ENCODE assay signal across 8 cellular contexts in genomic region chr22:19085233-19086043, GRCh38. TPM values are rescaled to one million over a fixed set of nuclear protein-coding genes. Genes with fewer than 3 reads are reported as not detected.
DNase-seq lines count a peak whose midpoint lies in the region; ATAC-seq and TF ChIP-seq lines count a peak whose summit lies in the region.

No MANE protein-coding gene starts in this region.

- H3K36me3 ChIP-seq in OCI-LY3 (replicated peaks; ENCODE audit: low read depth, low read length) (peaks cover 29% of the 10 kb centered on the region), esophagus (ENCODE audit: control insufficient read depth in 2 of 2, insufficient read depth in 2 of 2, low read length in 1 of 2) (peaks cover 0 to 9% of the 10 kb centered on the region in 2 donors), neutrophil (peaks cover 26% of the 10 kb centered on the region)

- H3K4me3 ChIP-seq in HFF-Myc (replicated peaks; ENCODE audit: low read depth, low read length) (no peak overlapping the region), OCI-LY3 (ENCODE audit: low read length) (no peak overlapping the region), esophagus (ENCODE audit: low read depth in 1 of 2, low read length in 2 of 2) (no peak overlapping the region), neutrophil (ENCODE audit: low read depth in 1 of 2, low read length in 1 of 2) (peak overlapping the region; percentile 54 to 58)

- no peaks in the 10 kb centered on the region for H3K9me3 ChIP-seq in OCI-LY3 (ENCODE audit: insufficient read depth, low read length)
- H3K9me3 ChIP-seq in esophagus (ENCODE audit: control insufficient read depth in 2 of 2, insufficient read depth in 1 of 2, low read depth in 1 of 2, low read length in 1 of 2) = no peaks in the 10 kb centered on the region
- no peaks in the 10 kb centered on the region for H3K9me3 ChIP-seq in neutrophil

- 17 to 40% methylated on average over 1 of the region's 1 CpG for WGBS in esophagus, 2 donors

- H3K27me3 ChIP-seq in OCI-LY3 (ENCODE audit: low read depth, low read length) (no peaks in the 10 kb centered on the region), esophagus (ENCODE audit: control insufficient read depth in 1 of 2, insufficient read depth in 2 of 2, low read length in 2 of 2) (no peaks in the 10 kb centered on the region), neutrophil (no peaks in the 10 kb centered on the region)

- peak; percentile 43 for DNase-seq in EH (ENCODE audit: low read depth)
- DNase-seq in HFF-Myc (ENCODE audit: extremely low read depth, low read depth) = no peak
- no peak for DNase-seq in activated gamma-delta T cell treated with Interleukin-2 at 50 U/mL for 16 hours
- DNase-seq in NCI-H146 treated with DMSO at 0.1 percent for 48 hours (lab: John Stamatoyannopoulos, UW; ENCODE audit: unreplicated experiment) = no peak

- peak overlapping the region; percentile 49 for H3K4me2 ChIP-seq in OCI-LY3 (ENCODE audit: low read length)

- H4K20me1 ChIP-seq in OCI-LY3 (ENCODE audit: insufficient read depth, low read length) = peaks cover 19% of the 10 kb centered on the region

- H3K9ac ChIP-seq in OCI-LY3 (ENCODE audit: low read length) = no peak overlapping the region

- peaks cover 8% of the 10 kb centered on the region for H3K79me2 ChIP-seq in OCI-LY3 (ENCODE audit: low read length)

- TF ChIP-seq CTCF in HFF-Myc (IDR thresholded peaks at IDR 0.05; ENCODE audit: low read depth, low read length, missing control alignments) (peak; percentile 54), OCI-LY3 (IDR thresholded peaks at IDR 0.05; ENCODE audit: low read depth, low read length) (peak; percentile 53), neutrophil (IDR thresholded peaks at IDR 0.05) (no peak)

- H3K27ac ChIP-seq in OCI-LY3 (ENCODE audit: low read length) (peak overlapping the region; percentile 29; the same call in 1 of the 2 replicates), esophagus (ENCODE audit: low read depth in 2 of 2, low read length in 1 of 2) (peak overlapping the region; percentile 33 to 39), neutrophil (peak overlapping the region; percentile 96)

- H2AFZ ChIP-seq in OCI-LY3 (ENCODE audit: low read depth, low read length) = no peak overlapping the region

- H3K4me1 ChIP-seq in OCI-LY3 (ENCODE audit: low read length) (peaks cover 15% of the 10 kb centered on the region), esophagus (ENCODE audit: control insufficient read depth in 2 of 2, insufficient read depth in 2 of 2, low read length in 1 of 2) (peaks cover 0 to 12% of the 10 kb centered on the region in 2 donors), neutrophil (ENCODE audit: control insufficient read depth in 1 of 2, insufficient read depth in 1 of 2, low read depth in 1 of 2, low read length in 1 of 2) (peaks cover 58 to 65% of the 10 kb centered on the region in 2 experiments)

- no peak for ATAC-seq in HG03521 (IDR thresholded peaks at IDR 0.05; ENCODE audit: unreplicated experiment)

RNA-seq across cellular contexts. Expression of gene DGCR2, which starts 36.8 kb away (rescaled TPM):
- polyA plus RNA-seq in esophagus = 10 to 100 TPM; 32.2 to 32.9 TPM

RNA-seq across cellular contexts. Expression of gene TSSK2, which starts 45.7 kb away (rescaled TPM):
- under 1 TPM; 0.05 to 0.06 TPM for polyA plus RNA-seq in esophagus

RNA-seq across cellular contexts. Expression of gene ESS2, which starts 59.0 kb away (rescaled TPM):
- 10 to 100 TPM; 11.9 to 13.4 TPM for polyA plus RNA-seq in esophagus

Comparison
In these comparisons a context has a peak if more than half of its experiments do, and no peak if none do; other contexts are left out.
1. H3K4me3 ChIP-seq: peak in neutrophil (2 of 2); none in HFF-Myc (single experiment), OCI-LY3 (single experiment) and esophagus (0 of 2).
2. H3K27ac ChIP-seq: peak in every context shown above with its lines; median percentile 96 in neutrophil; 36 in esophagus; 29 in OCI-LY3.